In the genomic region with DNA sequence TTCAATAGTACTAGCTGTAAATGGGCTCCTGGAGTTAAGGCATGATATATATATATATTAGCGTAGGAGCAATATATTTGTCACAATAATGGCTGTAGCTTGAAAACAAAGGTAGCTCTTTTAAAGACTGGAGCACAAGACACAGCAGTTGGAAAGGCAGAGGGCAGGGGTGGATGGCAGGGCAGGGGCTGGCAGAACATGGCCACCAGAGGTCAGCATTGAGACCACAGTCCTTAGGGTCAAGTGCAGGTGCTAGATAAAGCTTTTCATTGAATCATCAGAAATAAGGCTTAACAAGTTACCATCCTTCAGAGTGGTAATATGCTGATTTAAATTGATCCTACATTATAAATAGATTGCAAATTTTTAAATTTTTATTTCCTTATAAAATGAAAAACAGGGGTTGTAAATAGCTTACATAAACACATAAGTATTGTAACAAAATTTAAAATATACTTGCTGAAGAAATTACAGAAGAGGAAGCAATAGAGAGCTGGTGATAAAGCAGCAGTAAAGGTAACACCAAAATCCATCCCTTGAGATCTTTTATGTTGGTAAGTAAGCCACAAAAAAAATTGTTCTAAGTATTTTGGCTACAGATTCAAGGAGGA, we compare ENCODE assay signal across 10 cellular contexts.
DNase-seq lines count a peak whose midpoint lies in the region; TF ChIP-seq lines count a peak whose summit lies in the region.
"Had no signal": no experiment of that assay in that cellular context is flagged by ENCODE, and none has a peak within 500 bp of the region (broad histone marks: within the 10 kb centered on the region; RNA-seq: fewer than 3 reads in every experiment).

No MANE protein-coding gene starts in this region.

- H2AFZ ChIP-seq in fibroblast of lung (ENCODE audit: low read length): no peak overlapping the region

- in situ Hi-C loops in SK-MEL-5 (cut with HindIII; ENCODE audit: low pct_unique_long_range_greater_than_20kb, low sequenced_read_pairs): no loop called here

- no peaks in the 10 kb centered on the region for H4K20me1 ChIP-seq in fibroblast of lung (ENCODE audit: control insufficient read depth, extremely low read depth, insufficient read depth, low read length)

- H3K27ac Mint-ChIP-seq in progenitor cell of endocrine pancreas: peak overlapping the region; percentile 24
- H3K27ac Mint-ChIP-seq: dendritic cell treated with granulocyte-macrophage colony-stimulating factor and Interleukin-4, amounts not matched to agents 40 ng/mL and 50 ng/mL, for 4 days had no signal

- H3K9me3 ChIP-seq in fibroblast of lung (ENCODE audit: control insufficient read depth, insufficient read depth, low read depth, low read length): no peaks in the 10 kb centered on the region
- H3K9me3 ChIP-seq: HAP-1 had no signal

- H3K79me2 ChIP-seq in fibroblast of lung (ENCODE audit: control insufficient read depth, insufficient read depth, low read length): no peaks in the 10 kb centered on the region

- H3K27me3 ChIP-seq in GM06990 (replicated peaks; ENCODE audit: control insufficient read depth, insufficient read depth, low read length) (no peaks in the 10 kb centered on the region), fibroblast of lung (ENCODE audit: control insufficient read depth, insufficient read depth, low read length) (no peaks in the 10 kb centered on the region)

- H3K4me3 ChIP-seq in GM06990 (replicated peaks; ENCODE audit: low read depth, low read length): no peak overlapping the region
- H3K4me3 ChIP-seq in fibroblast of lung (replicated peaks in 1 of 4; ENCODE audit: control extremely low read depth in 1 of 4, insufficient read depth in 1 of 4, low read depth in 3 of 4, low read length in 4 of 4): no peak overlapping the region
- H3K4me3 ChIP-seq: HAP-1 had no signal

- no peaks in the 10 kb centered on the region for H3K36me3 ChIP-seq in GM06990 (ENCODE audit: control insufficient read depth, insufficient read depth, low read length)
- no peaks in the 10 kb centered on the region for H3K36me3 ChIP-seq in fibroblast of lung (ENCODE audit: control insufficient read depth, insufficient read depth, low read length)
- H3K36me3 ChIP-seq: HAP-1 had no signal

- no peak overlapping the region for H3K9ac ChIP-seq in fibroblast of lung (ENCODE audit: insufficient read depth, low read length)

- H3K4me1 Mint-ChIP-seq in progenitor cell of endocrine pancreas (ENCODE audit: low read depth): peaks cover 11% of the 10 kb centered on the region

- DNase-seq in A172 (ENCODE audit: low spot score) (peak; percentile 77), GM06990 (ENCODE audit: extremely low read depth, insufficient read length) (peak; percentile 24), HuH-7.5 (ENCODE audit: low spot score) (peak; percentile 45), SK-MEL-5 (ENCODE audit: low read depth, low spot score) (peak; percentile 81), fibroblast of lung (ENCODE audit: low read depth in 2 of 2) (peak in 1 of 2 donors; percentile 62), progenitor cell of endocrine pancreas (ENCODE audit: low spot score, unreplicated experiment) (peak; percentile 25), NCI-H1092 treated with DMSO at 0.1 percent for 48 hours (lab: John Stamatoyannopoulos, UW) (no peak)
- DNase-seq in central memory CD4-positive, alpha-beta T cell: no peak

- peaks cover 6% of the 10 kb centered on the region for H3K9me3 Mint-ChIP-seq in progenitor cell of endocrine pancreas (ENCODE audit: low read depth)
- H3K9me3 Mint-ChIP-seq: dendritic cell treated with granulocyte-macrophage colony-stimulating factor and Interleukin-4, amounts not matched to agents 40 ng/mL and 50 ng/mL, for 4 days had no signal

- H3K4me2 ChIP-seq in fibroblast of lung (ENCODE audit: extremely low read depth, insufficient read depth, low read length): no peak overlapping the region

- H3K27ac ChIP-seq in fibroblast of lung (ENCODE audit: insufficient read depth, low read length): no peak overlapping the region

- no peaks in the 10 kb centered on the region for H3K36me3 Mint-ChIP-seq in progenitor cell of endocrine pancreas (ENCODE audit: insufficient read depth)

- peak; percentile 90 for TF ChIP-seq CTCF in GM06990 (IDR thresholded peaks at IDR 0.05; ENCODE audit: insufficient read depth, low read length, poor library complexity, severe bottlenecking)
- TF ChIP-seq CTCF in fibroblast of lung (conservative IDR thresholded peaks at IDR 0.05 in 1 of 2, IDR thresholded peaks at IDR 0.05 in 1 of 2; ENCODE audit: low read depth in 1 of 2, low read length in 2 of 2): peak; percentile 71 to 92
- peak; percentile 79 for TF ChIP-seq CTCF in progenitor cell of endocrine pancreas (IDR thresholded peaks at IDR 0.05; ENCODE audit: unreplicated experiment)

- H3K4me3 Mint-ChIP-seq in progenitor cell of endocrine pancreas (ENCODE audit: low read depth): no peak overlapping the region
- H3K4me3 Mint-ChIP-seq: dendritic cell treated with granulocyte-macrophage colony-stimulating factor and Interleukin-4, amounts not matched to agents 40 ng/mL and 50 ng/mL, for 4 days had no signal

- peaks cover 3% of the 10 kb centered on the region for H3K27me3 Mint-ChIP-seq in progenitor cell of endocrine pancreas
- H3K27me3 Mint-ChIP-seq: dendritic cell treated with granulocyte-macrophage colony-stimulating factor and Interleukin-4, amounts not matched to agents 40 ng/mL and 50 ng/mL, for 4 days had no signal

- H3K4me1 ChIP-seq in fibroblast of lung (ENCODE audit: control insufficient read depth, extremely low read depth, insufficient read depth, low read length): no peaks in the 10 kb centered on the region
- H3K4me1 ChIP-seq: HAP-1 had no signal

Comparison
In these comparisons a context has a peak if more than half of its experiments do, and no peak if none do; other contexts are left out.
1. DNase-seq: peak in A172 (single experiment), GM06990 (single experiment), HuH-7.5 (single experiment), SK-MEL-5 (single experiment) and progenitor cell of endocrine pancreas (single experiment); none in NCI-H1092 treated with DMSO at 0.1 percent for 48 hours (single experiment) and central memory CD4-positive, alpha-beta T cell (single experiment).
2. Peak in every context shown above with its lines, with median percentiles within 50 percentile points of each other: CTCF ChIP-seq.